ENCODE assay signal across 9 cellular contexts in the genomic region with DNA sequence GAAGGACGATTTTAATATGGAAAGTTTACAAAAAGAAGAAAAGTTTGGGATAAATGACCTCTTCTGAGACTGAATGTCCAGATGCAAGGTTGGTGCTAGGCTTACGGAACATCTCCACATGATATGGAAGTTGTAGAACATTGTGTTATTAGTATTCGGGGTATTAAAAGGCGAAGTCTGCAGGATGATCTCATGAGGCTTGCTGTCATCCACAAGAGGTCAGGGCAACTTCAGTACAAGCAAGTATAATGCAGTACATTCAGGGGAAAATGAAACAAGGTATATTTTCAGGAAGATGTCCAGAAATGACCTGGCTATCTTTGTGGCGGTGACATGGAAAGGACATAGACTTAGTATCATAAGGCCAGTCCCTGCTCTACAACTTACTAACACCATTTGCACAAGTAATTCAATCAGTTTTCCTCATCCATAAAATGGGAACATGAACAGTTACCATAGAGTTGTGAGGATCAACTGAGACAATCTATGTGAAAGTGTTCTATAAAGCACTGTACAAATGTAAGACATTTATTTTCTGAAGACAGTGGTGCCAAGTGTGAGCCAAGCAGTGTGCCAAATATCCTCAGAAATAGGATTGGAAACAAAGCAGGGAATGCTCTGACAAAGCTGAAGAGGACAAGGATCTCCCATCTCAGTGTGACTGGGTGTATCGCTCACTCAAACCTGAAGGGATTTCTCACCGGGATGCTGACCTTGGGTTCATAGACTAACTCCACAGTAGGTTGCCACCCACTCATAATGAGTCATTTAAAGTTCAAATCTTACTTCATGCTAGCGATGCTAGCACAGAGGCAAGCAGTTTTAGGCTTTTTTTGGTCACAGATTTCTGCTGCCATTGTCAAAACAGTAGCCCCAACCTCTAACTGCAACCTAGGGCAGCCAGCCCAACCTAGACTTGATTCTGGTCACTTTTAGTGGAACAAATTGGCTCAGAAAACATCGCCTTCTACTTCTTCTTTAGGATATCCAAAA.
DNase-seq lines count a peak whose midpoint lies in the region; ATAC-seq, FAIRE-seq and TF ChIP-seq lines count a peak whose summit lies in the region.
"Had no signal": no experiment of that assay in that cellular context is flagged by ENCODE, and none has a peak within 500 bp of the region (broad histone marks: within the 10 kb centered on the region; RNA-seq: fewer than 3 reads in every experiment).

No MANE protein-coding gene starts in this region.

- no peak overlapping the region for H3K4me3 Mint-ChIP-seq in Caco-2 (ENCODE audit: unreplicated experiment)
- H3K4me3 Mint-ChIP-seq: naive B cell had no signal

- no peaks in the 10 kb centered on the region for H3K36me3 Mint-ChIP-seq in Caco-2 (ENCODE audit: insufficient read depth, unreplicated experiment)
- H3K36me3 Mint-ChIP-seq: naive B cell had no signal

- no peak for TF ChIP-seq POLR2A in tibial nerve (IDR thresholded peaks at IDR 0.05)

- no peaks in the 10 kb centered on the region for H3K9me3 ChIP-seq in kidney (ENCODE audit: control insufficient read depth in 1 of 2, low read length in 2 of 2)
- H3K9me3 ChIP-seq in tibial nerve = no peaks in the 10 kb centered on the region
- no peaks in the 10 kb centered on the region for H3K9me3 ChIP-seq in Caco-2

- no peak overlapping the region for H3K4me3 ChIP-seq in kidney (ENCODE audit: low read length in 2 of 2)
- no peak overlapping the region for H3K4me3 ChIP-seq in tibial nerve
- no peak overlapping the region for H3K4me3 ChIP-seq in Caco-2 (ENCODE audit: low read depth, low read length)

- 40 to 42% methylated on average over 9 of the region's 9 CpGs for WGBS in tibial nerve, 2 donors

- H3K27me3 ChIP-seq in tibial nerve (no peaks in the 10 kb centered on the region), Caco-2 (replicated peaks; ENCODE audit: control insufficient read depth, insufficient read depth, low read length) (no peaks in the 10 kb centered on the region)

- POLR2A ChIA-PET in Caco-2 (lab: Charles Lee) (interaction anchor here (0.7 kb wide), 1 partner anchor 75 kb away, joined by 3 read pairs; no protein-coding TSS in a partner anchor), HEK293T (lab: Yijun Ruan, JAX) (no interaction called here)

- H3K9ac ChIP-seq in kidney (ENCODE audit: low read length in 2 of 2) = no peak overlapping the region

- TF ChIP-seq CTCF in kidney (IDR thresholded peaks at IDR 0.05; ENCODE audit: borderline replicate concordance, extremely low read depth, insufficient read depth) = no peak
- TF ChIP-seq CTCF in tibial nerve (IDR thresholded peaks at IDR 0.05) = no peak
- no peak for TF ChIP-seq CTCF in Caco-2 (IDR thresholded peaks at IDR 0.05; ENCODE audit: insufficient read depth in 1 of 2, low read depth in 1 of 2, low read length in 1 of 2, severe bottlenecking in 1 of 2, unreplicated experiment in 1 of 2)

- no peak for FAIRE-seq in kidney (lab: Jason Lieb, UNC)

- H3K27ac Mint-ChIP-seq in Caco-2 (ENCODE audit: unreplicated experiment) = no peak overlapping the region

- intact Hi-C loops in kidney (cut with DNase I) (no loop called here), Caco-2 (cut with micrococcal nuclease; ENCODE audit: unreplicated experiment) (no loop called here)

- no TSS peak for BruUV-seq in Caco-2 (replicated peaks; lab: Mats Ljungman, UMichigan)

- no peaks in the 10 kb centered on the region for H3K27me3 Mint-ChIP-seq in Caco-2 (ENCODE audit: insufficient read depth, unreplicated experiment)
- H3K27me3 Mint-ChIP-seq: naive B cell had no signal

- H3K4me1 Mint-ChIP-seq in Caco-2 (ENCODE audit: low read depth, unreplicated experiment) = peaks cover 9% of the 10 kb centered on the region

- DNase-seq in activated T-cell treated with anti-CD3 and anti-CD28 coated beads, Interleukin-2, amount 50 U/mL, for 48 hours = peak; percentile 43 to 54
- DNase-seq in kidney (no peak), tibial nerve (ENCODE audit: low spot score in 2 of 2) (no peak), Caco-2 (no peak), HEK293T (ENCODE audit: extremely low spot score) (no peak)
- DNase-seq in activated effector memory CD4-positive, alpha-beta T cell treated with anti-CD3 and anti-CD28 coated beads, Interleukin-2, amount 50 U/mL, for 16 hours = no peak
- DNase-seq: naive B cell had no signal

- CTCF ChIA-PET in Caco-2 (lab: Charles Lee) = no interaction called here
- CTCF ChIA-PET in HEK293T (lab: Yijun Ruan, JAX) = no interaction called here

- H3K36me3 ChIP-seq in kidney (ENCODE audit: control insufficient read depth in 1 of 2, insufficient read depth in 2 of 2, low read length in 2 of 2) (no peaks in the 10 kb centered on the region), tibial nerve (no peaks in the 10 kb centered on the region), Caco-2 (ENCODE audit: control insufficient read depth, insufficient read depth, low read length) (no peaks in the 10 kb centered on the region)

- peak; percentile 68 for ATAC-seq in GM18508 (IDR thresholded peaks at IDR 0.05; ENCODE audit: insufficient read depth, unreplicated experiment)
- peak; percentile 80 for ATAC-seq in HG02798 (IDR thresholded peaks at IDR 0.05; ENCODE audit: poor library complexity, unreplicated experiment)

- H3K4me1 ChIP-seq in kidney (ENCODE audit: control insufficient read depth in 1 of 2, insufficient read depth in 1 of 2, low read depth in 1 of 2, low read length in 2 of 2) = peaks cover 17 to 22% of the 10 kb centered on the region in 2 donors
- H3K4me1 ChIP-seq in tibial nerve = peaks cover 0 to 86% (median 21%) of the 10 kb centered on the region in 4 donors
- peaks cover 6% of the 10 kb centered on the region; the same call in 1 of the 2 replicates for H3K4me1 ChIP-seq in Caco-2

- no peak for TF ChIP-seq EP300 in tibial nerve (IDR thresholded peaks at IDR 0.05)

- no peaks in the 10 kb centered on the region for H3K9me3 Mint-ChIP-seq in Caco-2 (ENCODE audit: unreplicated experiment)
- H3K9me3 Mint-ChIP-seq: naive B cell had no signal

- H3K27ac ChIP-seq in kidney (ENCODE audit: low read depth in 2 of 2, low read length in 2 of 2) = peak overlapping the region; percentile 15 to 17
- H3K27ac ChIP-seq in tibial nerve = peak overlapping the region in 3 of 4 donors; percentile 12 to 70 (median 70)

TF ChIP-seq in HEK293T, 16 proteins besides CTCF, POLR2A, EP300 and RAD21:
- TF ChIP-seq SP1 (IDR thresholded peaks at IDR 0.05) = no peak
- no peak for TF ChIP-seq TARDBP (IDR thresholded peaks at IDR 0.05)
- no peak for TF ChIP-seq BHLHE40 (IDR thresholded peaks at IDR 0.05; ENCODE audit: borderline replicate concordance)
- TF ChIP-seq LEF1 (IDR thresholded peaks at IDR 0.05; ENCODE audit: borderline replicate concordance) = no peak
- no peak for TF ChIP-seq CTBP1 (IDR thresholded peaks at IDR 0.05; ENCODE audit: borderline replicate concordance)
- TF ChIP-seq L3MBTL2 (conservative IDR thresholded peaks at IDR 0.05) = no peak
- no peak for TF ChIP-seq NFRKB (IDR thresholded peaks at IDR 0.05)
- TF ChIP-seq SUZ12 (IDR thresholded peaks at IDR 0.05) = no peak
TF ChIP-seq in HEK293T: peak in this region for 0.

Comparison
In these comparisons a context has a peak if more than half of its experiments do, and no peak if none do; other contexts are left out.
1. DNase-seq: peak in activated T-cell treated with anti-CD3 and anti-CD28 coated beads, Interleukin-2, amount 50 U/mL, for 48 hours (2 of 2); none in kidney (single experiment), tibial nerve (0 of 2), Caco-2 (0 of 2), activated effector memory CD4-positive, alpha-beta T cell treated with anti-CD3 and anti-CD28 coated beads, Interleukin-2, amount 50 U/mL, for 16 hours (single experiment) and HEK293T (single experiment).